Comparison of ENCODE assay signal across 16 cellular contexts in the genomic region with DNA sequence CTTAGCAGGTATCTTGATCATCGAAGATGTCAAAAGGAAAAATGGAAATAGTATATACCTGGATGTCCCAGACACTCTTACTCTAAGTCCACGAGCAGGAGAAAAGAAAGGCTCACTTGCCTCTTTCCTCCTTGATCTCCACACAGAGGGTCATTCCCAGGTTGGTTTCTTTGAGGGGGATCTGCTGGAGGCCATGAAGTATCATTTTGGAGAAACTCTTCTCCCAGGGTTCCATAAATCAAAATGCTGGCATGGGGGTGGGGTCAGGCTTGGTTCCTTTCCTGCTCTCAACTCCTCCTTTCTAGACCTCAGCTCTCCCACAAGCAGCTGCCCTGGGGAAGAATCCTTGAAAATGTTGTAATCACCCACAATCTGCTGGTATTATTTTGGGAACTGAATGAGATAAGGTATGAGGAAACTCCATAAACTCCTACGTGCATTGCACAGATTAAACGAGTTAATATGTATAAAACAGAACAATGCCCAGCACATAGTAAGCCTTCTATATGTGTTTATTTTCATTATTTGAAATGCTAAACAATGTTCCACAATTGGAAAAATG.
"Had no signal": no experiment of that assay in that cellular context is flagged by ENCODE, and none has a peak within 500 bp of the region (broad histone marks: within the 10 kb centered on the region; RNA-seq: fewer than 3 reads in every experiment).

No MANE protein-coding gene starts in this region.

- H3K4me3 Mint-ChIP-seq: activated CD8-positive, alpha-beta T cell treated with anti-CD3 and anti-CD28 coated beads, Interleukin-2, amount 10 ng/mL, durations not matched to agents 7 days and 5 days; activated naive CD4-positive, alpha-beta T cell treated with anti-CD3 and anti-CD28 coated beads, Interleukin-2, amount 10 ng/mL, durations not matched to agents 7 days and 5 days; brain had no signal

- H3K4me3 ChIP-seq: mucosa of descending colon, sigmoid colon had no signal

- H3K4me1 Mint-ChIP-seq: brain had no signal

- H3K27me3 ChIP-seq: foreskin keratinocyte, sigmoid colon had no signal

- H3K27me3 Mint-ChIP-seq: activated naive CD4-positive, alpha-beta T cell treated with anti-CD3 and anti-CD28 coated beads, Interleukin-2, amount 10 ng/mL, durations not matched to agents 7 days and 5 days had no signal

- H3K9me3 Mint-ChIP-seq: activated naive CD4-positive, alpha-beta T cell treated with anti-CD3 and anti-CD28 coated beads, Interleukin-2, amount 10 ng/mL, durations not matched to agents 7 days and 5 days; brain had no signal

- H3K36me3 ChIP-seq: sigmoid colon, WERI-Rb-1 had no signal

- FAIRE-seq: endometrium had no signal

- H3K27ac Mint-ChIP-seq: activated CD8-positive, alpha-beta T cell treated with anti-CD3 and anti-CD28 coated beads, Interleukin-2, amount 10 ng/mL, durations not matched to agents 7 days and 5 days; brain had no signal

- H3K27ac ChIP-seq: foreskin keratinocyte, sigmoid colon, WERI-Rb-1 had no signal

- H3K4me1 ChIP-seq: sigmoid colon had no signal

- H3K9me3 ChIP-seq: mucosa of descending colon, sigmoid colon had no signal

- DNase-seq: activated CD4-positive, alpha-beta T cell treated with anti-CD3 and anti-CD28 coated beads for 4 hours; activated CD8-positive, alpha-beta memory T cell treated with anti-CD3 and anti-CD28 coated beads, Interleukin-2, amount 50 U/mL, for 48 hours; activated naive CD4-positive, alpha-beta T cell treated with anti-CD3 and anti-CD28 coated beads, Interleukin-2, amount 10 ng/mL, durations not matched to agents 7 days and 5 days; amygdala; foreskin keratinocyte; islet precursor cell; mucosa of descending colon; sigmoid colon; stimulated activated CD4-positive, alpha-beta T cell treated with anti-CD3 and anti-CD28 coated beads, Interleukin-12 subunit alpha, Interleukin-12 subunit beta, amount 100 ng/mL, for 4 hours; stimulated activated naive CD4-positive, alpha-beta T cell treated with Interleukin-2 at 50 U/mL for 16 hours; WERI-Rb-1 had no signal

- ATAC-seq: activated CD8-positive, alpha-beta T cell treated with anti-CD3 and anti-CD28 coated beads, Interleukin-2, amount 10 ng/mL, durations not matched to agents 7 days and 5 days; esophagus mucosa; foreskin keratinocyte; left lobe of liver; mucosa of descending colon had no signal

- H3K36me3 Mint-ChIP-seq: brain had no signal
